ENCODE assay signal across 10 cellular contexts in genomic region chr12:57474862-57475261, GRCh38. TPM values are rescaled to one million over a fixed set of nuclear protein-coding genes. Genes with fewer than 3 reads are reported as not detected.
DNase-seq lines count a peak whose midpoint lies in the region; ATAC-seq and TF ChIP-seq lines count a peak whose summit lies in the region.
"Had no signal": no experiment of that assay in that cellular context is flagged by ENCODE, and none has a peak within 500 bp of the region (broad histone marks: within the 10 kb centered on the region; RNA-seq: fewer than 3 reads in every experiment).

No MANE protein-coding gene starts in this region.

- H3K27ac ChIP-seq in smooth muscle cell (ENCODE audit: low read depth): no peak overlapping the region

- CTCF ChIA-PET in activated CD8-positive, alpha-beta memory T cell treated with anti-CD3 and anti-CD28 coated beads, Interleukin-2, amount 10 ng/mL, durations not matched to agents 7 days and 5 days (lab: Charles Lee): interaction anchor here (0.7 to 12.4 kb wide), 6 partner anchors 11 to 232 kb away, joined by 3 to 193 read pairs (median 4); partner anchors contain the start of gene GLI1

- peaks cover 54% of the 10 kb centered on the region for H3K36me3 Mint-ChIP-seq in activated CD8-positive, alpha-beta memory T cell treated with anti-CD3 and anti-CD28 coated beads, Interleukin-2, amount 10 ng/mL, durations not matched to agents 7 days and 5 days

- WGBS in smooth muscle cell (ENCODE audit: low lambda C conversion rate): 65% methylated on average over 7 of the region's 7 CpGs

- H3K9ac ChIP-seq in smooth muscle cell (ENCODE audit: low read depth): no peak overlapping the region

- peak overlapping the region; percentile 16 for H3K27ac Mint-ChIP-seq in activated CD8-positive, alpha-beta memory T cell treated with anti-CD3 and anti-CD28 coated beads, Interleukin-2, amount 10 ng/mL, durations not matched to agents 7 days and 5 days

- DNase-seq in activated CD8-positive, alpha-beta memory T cell treated with anti-CD3 and anti-CD28 coated beads, Interleukin-2, amount 10 ng/mL, durations not matched to agents 7 days and 5 days: no peak
- DNase-seq in activated CD8-positive, alpha-beta memory T cell treated with anti-CD3 and anti-CD28 coated beads, Interleukin-2, amount 50 U/mL, for 4 hours: no peak
- DNase-seq in cerebellar cortex (ENCODE audit: low spot score) (peak; percentile 84), smooth muscle cell (lab: John Stamatoyannopoulos, UW; ENCODE audit: unreplicated experiment) (no peak)
- DNase-seq: HCEC 1CT; NCI-H526 treated with DMSO at 0.1 percent for 48 hours; stimulated activated CD8-positive, alpha-beta memory T cell treated with anti-CD3 and anti-CD28 coated beads, Interleukin-4, amount 100 ng/mL, for 48 hours had no signal

- H3K36me3 ChIP-seq in smooth muscle cell (ENCODE audit: low read depth): no peaks in the 10 kb centered on the region

- H3K9me3 Mint-ChIP-seq in activated CD8-positive, alpha-beta memory T cell treated with anti-CD3 and anti-CD28 coated beads, Interleukin-2, amount 10 ng/mL, durations not matched to agents 7 days and 5 days (ENCODE audit: low read depth): no peaks in the 10 kb centered on the region

- no peaks in the 10 kb centered on the region for H3F3A ChIP-seq in smooth muscle cell (ENCODE audit: low read depth)

- H3K79me2 ChIP-seq in smooth muscle cell (ENCODE audit: low read depth): no peaks in the 10 kb centered on the region

- ATAC-seq in activated CD8-positive, alpha-beta memory T cell treated with anti-CD3 and anti-CD28 coated beads, Interleukin-2, amount 10 ng/mL, durations not matched to agents 7 days and 5 days: no peak
- ATAC-seq in HG03354 (IDR thresholded peaks at IDR 0.05; ENCODE audit: poor library complexity, severe bottlenecking, unreplicated experiment): no peak
- no peak for ATAC-seq in GM21390 (IDR thresholded peaks at IDR 0.05; ENCODE audit: unreplicated experiment)

- H3K27me3 ChIP-seq in smooth muscle cell (ENCODE audit: low read depth): peaks cover 63% of the 10 kb centered on the region

- peaks cover 50% of the 10 kb centered on the region for H3K4me1 Mint-ChIP-seq in activated CD8-positive, alpha-beta memory T cell treated with anti-CD3 and anti-CD28 coated beads, Interleukin-2, amount 10 ng/mL, durations not matched to agents 7 days and 5 days

- no peak overlapping the region for H2AFZ ChIP-seq in smooth muscle cell (ENCODE audit: low read depth)

- peaks cover 13% of the 10 kb centered on the region for H3K4me1 ChIP-seq in smooth muscle cell (ENCODE audit: low read depth)

- no peaks in the 10 kb centered on the region for H4K20me1 ChIP-seq in smooth muscle cell (ENCODE audit: low read depth)

- TF ChIP-seq CTCF in smooth muscle cell (IDR thresholded peaks at IDR 0.05; ENCODE audit: borderline replicate concordance, insufficient read depth, poor library complexity, severe bottlenecking): no peak

- no peaks in the 10 kb centered on the region for H3K9me3 ChIP-seq in smooth muscle cell (replicated peaks; ENCODE audit: low read depth)

- H3K27me3 Mint-ChIP-seq in activated CD8-positive, alpha-beta memory T cell treated with anti-CD3 and anti-CD28 coated beads, Interleukin-2, amount 10 ng/mL, durations not matched to agents 7 days and 5 days: no peaks in the 10 kb centered on the region

- peak overlapping the region; percentile 39 for H3K4me3 Mint-ChIP-seq in activated CD8-positive, alpha-beta memory T cell treated with anti-CD3 and anti-CD28 coated beads, Interleukin-2, amount 10 ng/mL, durations not matched to agents 7 days and 5 days

- H3K4me3 ChIP-seq in smooth muscle cell: peak overlapping the region; percentile 44

- H3K4me2 ChIP-seq in smooth muscle cell: peak overlapping the region; percentile 84

RNA-seq across cellular contexts. Expression of gene ARHGAP9, which starts 4.8 kb away (rescaled TPM):
- total RNA-seq in activated CD8-positive, alpha-beta memory T cell treated with anti-CD3 and anti-CD28 coated beads, Interleukin-2, amount 10 ng/mL, durations not matched to agents 7 days and 5 days: 100 to 1,000 TPM; 234 to 363 TPM
- total RNA-seq in smooth muscle cell: 1.3 TPM in 1 of 2 replicates, not detected in the other
- polyA plus RNA-seq in smooth muscle cell: not detected in 2 replicates

RNA-seq across cellular contexts. Expression of gene MARS1, which starts 13.0 kb away (rescaled TPM):
- 100 to 1,000 TPM; 283 to 384 TPM for total RNA-seq in activated CD8-positive, alpha-beta memory T cell treated with anti-CD3 and anti-CD28 coated beads, Interleukin-2, amount 10 ng/mL, durations not matched to agents 7 days and 5 days
- 192 and 629 TPM in 2 replicates for total RNA-seq in smooth muscle cell
- 186 and 187 TPM in 2 replicates for polyA plus RNA-seq in smooth muscle cell

RNA-seq across cellular contexts. Expression of gene GLI1, which starts 15.3 kb away (rescaled TPM):
- under 1 TPM; 0.52 to 0.53 TPM for total RNA-seq in activated CD8-positive, alpha-beta memory T cell treated with anti-CD3 and anti-CD28 coated beads, Interleukin-2, amount 10 ng/mL, durations not matched to agents 7 days and 5 days
- 1.4 and 1.5 TPM in 2 replicates for total RNA-seq in smooth muscle cell
- polyA plus RNA-seq in smooth muscle cell: 0.50 and 1.2 TPM in 2 replicates

RNA-seq across cellular contexts. Expression of gene INHBE, which starts 19.8 kb away (rescaled TPM):
- under 1 TPM in 1 of 2 experiments, not detected in 1; 0.35 TPM for total RNA-seq in activated CD8-positive, alpha-beta memory T cell treated with anti-CD3 and anti-CD28 coated beads, Interleukin-2, amount 10 ng/mL, durations not matched to agents 7 days and 5 days
- total RNA-seq in smooth muscle cell: 5.4 and 11.5 TPM in 2 replicates
- polyA plus RNA-seq in smooth muscle cell: 2.1 and 2.3 TPM in 2 replicates
- total RNA-seq: pulmonary artery endothelial cell had no signal

RNA-seq across cellular contexts. Expression of gene INHBC, which starts 40.3 kb away (rescaled TPM):
- not detected for total RNA-seq in activated CD8-positive, alpha-beta memory T cell treated with anti-CD3 and anti-CD28 coated beads, Interleukin-2, amount 10 ng/mL, durations not matched to agents 7 days and 5 days
- total RNA-seq in smooth muscle cell: not detected in 2 replicates
- 0.42 TPM in 1 of 2 replicates, not detected in the other for polyA plus RNA-seq in smooth muscle cell
- total RNA-seq: pulmonary artery endothelial cell had no signal

Comparison
In these comparisons a context has a peak if more than half of its experiments do, and no peak if none do; other contexts are left out.
1. RNA of gene ARHGAP9, which starts 4.8 kb away (total RNA-seq): 234 to 363 TPM in activated CD8-positive, alpha-beta memory T cell treated with anti-CD3 and anti-CD28 coated beads, Interleukin-2, amount 10 ng/mL, durations not matched to agents 7 days and 5 days; 1.3 TPM in smooth muscle cell; every median in the first group is over 10 times any median in the second.